ENCODE assay signal across 23 cellular contexts in genomic region chr12:130097342-130097741, GRCh38.
"Had no signal": no experiment of that assay in that cellular context is flagged by ENCODE, and none has a peak within 500 bp of the region (broad histone marks: within the 10 kb centered on the region; RNA-seq: fewer than 3 reads in every experiment).

No MANE protein-coding gene starts in this region.

- H3K4me1 ChIP-seq: Peyer's patch had no signal

- H3K9me3 ChIP-seq: MG63, Peyer's patch had no signal

- H3K36me3 ChIP-seq: brain microvascular endothelial cell, MG63, Peyer's patch had no signal

- H3K27me3 ChIP-seq: brain microvascular endothelial cell, MG63, Peyer's patch had no signal

- H3K4me3 ChIP-seq: MG63, Peyer's patch had no signal

- H3K27ac ChIP-seq: brain microvascular endothelial cell, KMS-11, Peyer's patch had no signal

- ATAC-seq: activated CD4-positive, CD25-positive, alpha-beta regulatory T cell treated with anti-CD3 and anti-CD28 coated beads, Interleukin-2, amount 50 U/mL, for 24 hours; activated CD8-positive, alpha-beta T cell treated with anti-CD3 and anti-CD28 coated beads for 36 hours; activated T-cell treated with anti-CD3 and anti-CD28 coated beads, Interleukin-2, amount 50 U/mL, for 72 hours had no signal

- DNase-seq: activated CD4-positive, alpha-beta T cell treated with anti-CD3 and anti-CD28 coated beads for 4 hours; activated CD8-positive, alpha-beta memory T cell treated with anti-CD3 and anti-CD28 coated beads, Interleukin-2, amount 50 U/mL, for 4 hours; activated CD8-positive, alpha-beta T cell treated with anti-CD3 and anti-CD28 coated beads for 36 hours; activated gamma-delta T cell treated with Interleukin-2 at 50 U/mL for 16 hours; activated naive CD4-positive, alpha-beta T cell treated with anti-CD3 and anti-CD28 coated beads, Interleukin-2, amount 10 ng/mL, durations not matched to agents 7 days and 5 days; activated naive CD8-positive, alpha-beta T cell treated with anti-CD3 and anti-CD28 coated beads for 36 hours; activated T-cell treated with anti-CD3 and anti-CD28 coated beads, Interleukin-2, amount 50 U/mL, for 72 hours; brain microvascular endothelial cell; MG63; MV-4-11; NCI-H1092 treated with DMSO at 0.1 percent for 48 hours; NCI-H1417 treated with DMSO at 0.1 percent for 48 hours; NCI-H1694; NCI-H2029; NCI-H2107; NCI-H2171 treated with DMSO at 0.1 percent for 48 hours; NCI-H226; NCI-H526; NCI-H82; Peyer's patch; SHP77 treated with DMSO at 0.1 percent for 48 hours had no signal
